Comparison of ENCODE assay signal across 9 cellular contexts in the genomic region with DNA sequence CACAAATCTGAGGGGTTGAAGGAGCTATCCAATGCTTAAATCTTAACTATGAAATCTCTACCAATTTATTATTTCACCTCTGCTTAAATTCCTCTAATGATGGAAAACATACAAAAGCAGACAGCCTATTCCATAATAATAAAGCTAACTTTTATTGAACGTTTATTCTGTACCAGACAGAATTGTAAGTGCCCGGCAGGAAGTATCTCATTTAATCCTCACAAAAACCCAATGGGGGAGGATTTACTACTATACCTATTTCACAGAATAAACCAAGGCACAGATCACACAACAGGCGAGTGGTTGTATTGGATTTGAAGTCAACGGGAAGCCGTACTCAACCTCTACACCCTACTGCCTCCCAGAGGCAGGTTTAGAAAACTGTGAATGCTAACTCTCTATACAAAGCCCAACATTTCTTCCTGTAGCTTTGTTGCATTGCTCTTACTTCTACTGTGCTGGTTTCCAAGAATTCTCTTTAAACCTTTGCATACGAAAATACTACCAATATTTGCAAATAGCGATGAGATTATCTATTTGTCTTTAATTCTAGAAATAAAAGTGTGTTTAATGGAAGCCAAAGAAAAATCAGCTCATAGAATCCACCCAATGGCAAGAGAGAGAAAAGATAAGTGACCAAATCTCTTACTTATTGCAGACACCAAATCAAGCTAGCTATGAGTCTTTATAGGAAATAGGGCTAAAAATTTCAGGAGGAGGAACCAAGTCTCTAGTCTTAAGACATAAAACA. TPM values are rescaled to one million over a fixed set of nuclear protein-coding genes. Genes with fewer than 3 reads are reported as not detected.
A peak's percentile ranks its signal among the peaks of the same experiment; 100 is the strongest.
DNase-seq lines count a peak whose midpoint lies in the region; ATAC-seq and TF ChIP-seq lines count a peak whose summit lies in the region.
"Had no signal": no experiment of that assay in that cellular context is flagged by ENCODE, and none has a peak within 500 bp of the region (broad histone marks: within the 10 kb centered on the region; RNA-seq: fewer than 3 reads in every experiment).

No MANE protein-coding gene starts in this region.

- CTCF ChIA-PET in T-cell (lab: Charles Lee) = interaction anchor here (0.6 to 3.6 kb wide), 27 partner anchors 9 to 627 kb away, joined by 3 to 39 read pairs (median 4); partner anchors contain the start of gene C1orf53 (in 1 of the 2)

- no peak overlapping the region for H3K27ac Mint-ChIP-seq in activated T-cell treated with anti-CD3 and anti-CD28 coated beads, Interleukin-2, amount 50 U/mL, for 24 hours
- H3K27ac Mint-ChIP-seq in T-cell = no peak overlapping the region
- H3K27ac Mint-ChIP-seq in type B pancreatic cell = no peak overlapping the region

- H3K27me3 Mint-ChIP-seq in activated T-cell treated with anti-CD3 and anti-CD28 coated beads, Interleukin-2, amount 50 U/mL, for 24 hours = no peaks in the 10 kb centered on the region
- H3K27me3 Mint-ChIP-seq in T-cell (peaks cover 3 to 5% of the 10 kb centered on the region in 2 donors), type B pancreatic cell (no peaks in the 10 kb centered on the region)

- H3K4me3 Mint-ChIP-seq in activated T-cell treated with anti-CD3 and anti-CD28 coated beads, Interleukin-2, amount 50 U/mL, for 24 hours = no peak overlapping the region
- H3K4me3 Mint-ChIP-seq in T-cell (no peak overlapping the region), type B pancreatic cell (no peak overlapping the region)

- no peaks in the 10 kb centered on the region for H3K36me3 ChIP-seq in H7 (replicated peaks; ENCODE audit: control insufficient read depth, insufficient read depth, low read length)

- POLR2A ChIA-PET in T-cell (lab: Charles Lee) = interaction anchor here in 1 of 2 donors (0.6 kb wide), 1 partner anchor 400 kb away, joined by 3 read pairs; no protein-coding TSS in a partner anchor

- no peaks in the 10 kb centered on the region for H3K36me3 Mint-ChIP-seq in activated T-cell treated with anti-CD3 and anti-CD28 coated beads, Interleukin-2, amount 50 U/mL, for 24 hours (ENCODE audit: low read depth)
- H3K36me3 Mint-ChIP-seq in T-cell = no peaks in the 10 kb centered on the region
- H3K36me3 Mint-ChIP-seq in type B pancreatic cell = no peaks in the 10 kb centered on the region

- peak; percentile 75 to 88 (median 87) for ATAC-seq in T-cell (replicated peaks in 1 of 4)

- no peaks in the 10 kb centered on the region for H3K27me3 ChIP-seq in H7 (ENCODE audit: control insufficient read depth, insufficient read depth, low read length)

- TF ChIP-seq CTCF in LNCAP (IDR thresholded peaks at IDR 0.05) (peak; percentile 67; the same call in 1 of the 2 replicates), type B pancreatic cell (conservative IDR thresholded peaks at IDR 0.05) (peak; percentile 70)

- H3K4me3 ChIP-seq in H7 (ENCODE audit: insufficient read depth, low read depth, low read length) = no peak overlapping the region
- H3K4me3 ChIP-seq: skin epidermis had no signal

- peaks cover 3% of the 10 kb centered on the region for H3K4me1 Mint-ChIP-seq in activated T-cell treated with anti-CD3 and anti-CD28 coated beads, Interleukin-2, amount 50 U/mL, for 24 hours (ENCODE audit: low read depth)
- H3K4me1 Mint-ChIP-seq in T-cell = peaks cover 0 to 2% (median 0%) of the 10 kb centered on the region in 3 donors
- H3K4me1 Mint-ChIP-seq in type B pancreatic cell (ENCODE audit: unreplicated experiment) = no peaks in the 10 kb centered on the region

- H3K9me3 Mint-ChIP-seq in activated T-cell treated with anti-CD3 and anti-CD28 coated beads, Interleukin-2, amount 50 U/mL, for 24 hours = no peaks in the 10 kb centered on the region
- H3K9me3 Mint-ChIP-seq in T-cell (no peaks in the 10 kb centered on the region), type B pancreatic cell (no peaks in the 10 kb centered on the region)

- peak; percentile 17 for DNase-seq in activated T-cell treated with anti-CD3 and anti-CD28 coated beads for 24 hours (ENCODE audit: low read depth)
- no peak for DNase-seq in activated T-cell treated with anti-CD3 and anti-CD28 coated beads, Interleukin-2, amount 50 U/mL, for 24 hours
- DNase-seq in H7 = peak; percentile 41
- peak in 28 of 34 experiments; percentile 4 to 43 (median 23) for DNase-seq in T-cell
- DNase-seq in dermis blood vessel endothelial cell = peak; percentile 73
- peak; percentile 59 to 75 for DNase-seq in lung microvascular endothelial cell (ENCODE audit: low read depth in 2 of 2)
- no peak for DNase-seq in type B pancreatic cell (ENCODE audit: extremely low spot score, unreplicated experiment)

RNA-seq across cellular contexts. Expression of gene C1orf53, which starts 33.5 kb away (rescaled TPM):
- total RNA-seq in H7 (2014; rRNA removed; shearing (Covaris generic)) = 0.48 and 0.70 TPM in 2 replicates
- total RNA-seq in T-cell (not detected), dermis blood vessel endothelial cell (2.0 and 2.7 TPM in 2 replicates), lung microvascular endothelial cell (3.4 and 3.5 TPM in 2 replicates), type B pancreatic cell (ENCODE audit: low replicate concordance) (2.2 and 3.7 TPM in 2 replicates)

RNA-seq across cellular contexts. Expression of gene LHX9, which starts 48.2 kb away (rescaled TPM):
- total RNA-seq in H7 (2014; rRNA removed; shearing (Covaris generic)) = 0.03 TPM in 1 of 2 replicates, not detected in the other
- total RNA-seq in T-cell (not detected), dermis blood vessel endothelial cell (not detected in 2 replicates), lung microvascular endothelial cell (not detected in 2 replicates), type B pancreatic cell (ENCODE audit: low replicate concordance) (0.31 and 1.7 TPM in 2 replicates)

Comparison
In these comparisons a context has a peak if more than half of its experiments do, and no peak if none do; other contexts are left out.
1. DNase-seq: peak in activated T-cell treated with anti-CD3 and anti-CD28 coated beads for 24 hours (single experiment), H7 (single experiment), T-cell (28 of 34), dermis blood vessel endothelial cell (single experiment) and lung microvascular endothelial cell (2 of 2); none in activated T-cell treated with anti-CD3 and anti-CD28 coated beads, Interleukin-2, amount 50 U/mL, for 24 hours (single experiment) and type B pancreatic cell (single experiment).